ENCODE assay signal across 16 cellular contexts in genomic region chr9:106622148-106622547, GRCh38.
DNase-seq lines count a peak whose midpoint lies in the region; ATAC-seq and TF ChIP-seq lines count a peak whose summit lies in the region.
"Had no signal": no experiment of that assay in that cellular context is flagged by ENCODE, and none has a peak within 500 bp of the region (broad histone marks: within the 10 kb centered on the region; RNA-seq: fewer than 3 reads in every experiment).

No MANE protein-coding gene starts in this region.

- H3K27me3 ChIP-seq in Caco-2 (replicated peaks; ENCODE audit: control insufficient read depth, insufficient read depth, low read length) (no peaks in the 10 kb centered on the region), SJCRH30 (no peaks in the 10 kb centered on the region), MM.1S (replicated peaks; ENCODE audit: insufficient read depth, low read length) (no peaks in the 10 kb centered on the region)
- H3K27me3 ChIP-seq: neutrophil, upper lobe of right lung had no signal

- H3K4me3 ChIP-seq in Caco-2 (ENCODE audit: low read depth, low read length) (no peak overlapping the region), SJCRH30 (peak overlapping the region; percentile 49), MM.1S (ENCODE audit: low read length) (no peak overlapping the region)
- H3K4me3 ChIP-seq: upper lobe of right lung had no signal

- ATAC-seq in GM21529 (IDR thresholded peaks at IDR 0.05; ENCODE audit: unreplicated experiment), result no peak
- ATAC-seq: stimulated activated effector memory CD8-positive, alpha-beta T cell treated with anti-CD3 and anti-CD28 coated beads, Interleukin-12 subunit alpha, Interleukin-12 subunit beta, amount 100 ng/mL, for 72 hours; upper lobe of right lung had no signal

- intact Hi-C loops in Caco-2 (cut with micrococcal nuclease; ENCODE audit: unreplicated experiment), result no loop called here

- POLR2A ChIA-PET in Caco-2 (lab: Charles Lee), result no interaction called here

- BruUV-seq in Caco-2 (replicated peaks; lab: Mats Ljungman, UMichigan), result no TSS peak

- no peak overlapping the region for H3K4me2 ChIP-seq in MM.1S (ENCODE audit: low read depth, low read length)

- no peak overlapping the region for H3K9ac ChIP-seq in MM.1S (ENCODE audit: low read length)

- H2AFZ ChIP-seq in MM.1S (ENCODE audit: low read length), result no peak overlapping the region

- H3K27ac ChIP-seq in SJCRH30, result peak overlapping the region; percentile 51
- H3K27ac ChIP-seq in MM.1S (ENCODE audit: low read length), result no peak overlapping the region
- H3K27ac ChIP-seq: neutrophil, upper lobe of right lung had no signal

- TF ChIP-seq CTCF in Caco-2 (IDR thresholded peaks at IDR 0.05; ENCODE audit: insufficient read depth in 1 of 2, low read depth in 1 of 2, low read length in 1 of 2, severe bottlenecking in 1 of 2, unreplicated experiment in 1 of 2), result no peak
- no peak for TF ChIP-seq CTCF in MM.1S (IDR thresholded peaks at IDR 0.05; ENCODE audit: low read length)

- H3F3A ChIP-seq in MM.1S (ENCODE audit: insufficient read depth, low read length), result no peaks in the 10 kb centered on the region

- no peaks in the 10 kb centered on the region for H3K36me3 ChIP-seq in Caco-2 (ENCODE audit: control insufficient read depth, insufficient read depth, low read length)
- no peaks in the 10 kb centered on the region for H3K36me3 ChIP-seq in SJCRH30
- no peaks in the 10 kb centered on the region for H3K36me3 ChIP-seq in MM.1S (replicated peaks; ENCODE audit: insufficient read depth, low read length)
- H3K36me3 ChIP-seq: neutrophil, upper lobe of right lung had no signal

- no peaks in the 10 kb centered on the region for H4K20me1 ChIP-seq in MM.1S (ENCODE audit: insufficient read depth, low read length)

- peaks cover 2% of the 10 kb centered on the region for H3K27me3 Mint-ChIP-seq in Caco-2 (ENCODE audit: insufficient read depth, unreplicated experiment)
- H3K27me3 Mint-ChIP-seq: activated CD4-positive, alpha-beta memory T cell treated with anti-CD3 and anti-CD28 coated beads for 36 hours had no signal

- CTCF ChIA-PET in Caco-2 (lab: Charles Lee), result no interaction called here

- peaks cover 8% of the 10 kb centered on the region for H3K4me1 ChIP-seq in Caco-2
- H3K4me1 ChIP-seq in SJCRH30, result peaks cover 3% of the 10 kb centered on the region
- H3K4me1 ChIP-seq in MM.1S (ENCODE audit: low read length), result no peaks in the 10 kb centered on the region
- H3K4me1 ChIP-seq: upper lobe of right lung had no signal

- peaks cover 7% of the 10 kb centered on the region for H3K4me1 Mint-ChIP-seq in Caco-2 (ENCODE audit: low read depth, unreplicated experiment)
- H3K4me1 Mint-ChIP-seq: immature natural killer cell; stimulated activated effector memory CD8-positive, alpha-beta T cell treated with anti-CD3 and anti-CD28 coated beads, Interleukin-12 subunit alpha, Interleukin-12 subunit beta, amount 100 ng/mL, for 72 hours had no signal

- no peaks in the 10 kb centered on the region for H3K36me3 Mint-ChIP-seq in Caco-2 (ENCODE audit: insufficient read depth, unreplicated experiment)
- H3K36me3 Mint-ChIP-seq: activated CD4-positive, alpha-beta memory T cell treated with anti-CD3 and anti-CD28 coated beads for 36 hours; immature natural killer cell; stimulated activated effector memory CD8-positive, alpha-beta T cell treated with anti-CD3 and anti-CD28 coated beads, Interleukin-12 subunit alpha, Interleukin-12 subunit beta, amount 100 ng/mL, for 72 hours had no signal

- peak overlapping the region; percentile 20 for H3K27ac Mint-ChIP-seq in Caco-2 (ENCODE audit: unreplicated experiment)
- H3K27ac Mint-ChIP-seq: activated CD4-positive, alpha-beta memory T cell treated with anti-CD3 and anti-CD28 coated beads for 36 hours; immature natural killer cell; stimulated activated effector memory CD8-positive, alpha-beta T cell treated with anti-CD3 and anti-CD28 coated beads, Interleukin-12 subunit alpha, Interleukin-12 subunit beta, amount 100 ng/mL, for 72 hours had no signal

- no peaks in the 10 kb centered on the region for H3K9me2 ChIP-seq in MM.1S (replicated peaks; ENCODE audit: insufficient read depth, low read length)

- H3K9me3 Mint-ChIP-seq in Caco-2 (ENCODE audit: unreplicated experiment), result no peaks in the 10 kb centered on the region

- no peak overlapping the region for H3K4me3 Mint-ChIP-seq in Caco-2 (ENCODE audit: unreplicated experiment)
- H3K4me3 Mint-ChIP-seq: activated CD4-positive, alpha-beta memory T cell treated with anti-CD3 and anti-CD28 coated beads for 36 hours; immature natural killer cell; stimulated activated effector memory CD8-positive, alpha-beta T cell treated with anti-CD3 and anti-CD28 coated beads, Interleukin-12 subunit alpha, Interleukin-12 subunit beta, amount 100 ng/mL, for 72 hours had no signal

- no peak for DNase-seq in Caco-2
- DNase-seq in NCI-H2107 (lab: John Stamatoyannopoulos, UW), result peak; percentile 19
- peak; percentile 62 to 87 for DNase-seq in SJCRH30
- DNase-seq in left kidney (ENCODE audit: low read depth, low spot score), result peak; percentile 35
- DNase-seq in T-helper 9 cell, result no peak
- no peak for DNase-seq in MM.1S
- DNase-seq in NCI-H187 (lab: John Stamatoyannopoulos, UW), result no peak
- DNase-seq: activated CD4-positive, alpha-beta memory T cell treated with anti-CD3 and anti-CD28 coated beads for 36 hours; activated T-cell treated with anti-CD3 and anti-CD28 coated beads, Interleukin-2, amount 50 U/mL, for 48 hours; immature natural killer cell; NK-92 treated with Interleukin-12 subunit alpha and Interleukin-12 subunit beta, amount 100 ng/mL, for 24 hours; SIG-M5; upper lobe of right lung had no signal

- no peaks in the 10 kb centered on the region for H3K9me3 ChIP-seq in Caco-2
- H3K9me3 ChIP-seq in SJCRH30 (replicated peaks), result no peaks in the 10 kb centered on the region
- no peaks in the 10 kb centered on the region for H3K9me3 ChIP-seq in MM.1S (replicated peaks; ENCODE audit: insufficient read depth, low read length)
- H3K9me3 ChIP-seq: neutrophil, upper lobe of right lung had no signal

- H3K79me2 ChIP-seq in MM.1S (ENCODE audit: low read length), result no peaks in the 10 kb centered on the region

Comparison
In these comparisons a context has a peak if more than half of its experiments do, and no peak if none do; other contexts are left out.
1. DNase-seq: peak in NCI-H2107 (single experiment), SJCRH30 (2 of 2) and left kidney (single experiment); none in Caco-2 (0 of 2), T-helper 9 cell (single experiment), MM.1S (single experiment) and NCI-H187 (0 of 2).